24 cellular contexts compared by ENCODE assay signal in genomic region chr22:27998511-27999410, GRCh38.
"Had no signal": no experiment of that assay in that cellular context is flagged by ENCODE, and none has a peak within 500 bp of the region (broad histone marks: within the 10 kb centered on the region; RNA-seq: fewer than 3 reads in every experiment).

No MANE protein-coding gene starts in this region.

- H3K27me3 ChIP-seq: breast epithelium had no signal

- H3K9me3 ChIP-seq: breast epithelium had no signal

- H3K36me3 ChIP-seq: breast epithelium had no signal

- H3K4me1 ChIP-seq: breast epithelium had no signal

- ATAC-seq: activated CD8-positive, alpha-beta memory T cell treated with anti-CD3 and anti-CD28 coated beads, Interleukin-2, amount 10 ng/mL, durations not matched to agents 7 days and 5 days; Panc1 had no signal

- DNase-seq: activated B cell treated with CpG ODN at 0.5 μM for 24 hours; activated CD4-positive, alpha-beta T cell treated with anti-CD3 and anti-CD28 coated beads for 1 hour; activated CD4-positive, alpha-beta T cell treated with anti-CD3 and anti-CD28 coated beads, Interleukin-2, amount 10 ng/mL, durations not matched to agents 24 days and 14 days; activated CD4-positive, alpha-beta T cell treated with anti-CD3 and anti-CD28 coated beads, Interleukin-2, amount 50 U/mL, for 48 hours; activated CD8-positive, alpha-beta memory T cell treated with anti-CD3 and anti-CD28 coated beads, Interleukin-2, amount 10 ng/mL, durations not matched to agents 7 days and 5 days; activated effector memory CD4-positive, alpha-beta T cell treated with Interleukin-2 at 50 U/mL for 16 hours; activated naive CD4-positive, alpha-beta T cell; activated T-cell treated with anti-CD3 and anti-CD28 coated beads, Interleukin-2, amount 50 U/mL, for 24 hours; MM.1S; NCI-H1105; NCI-H1436 treated with DMSO at 0.1 percent for 48 hours; NCI-H187 treated with DMSO at 0.1 percent for 48 hours; NCI-H2081 treated with DMSO at 0.1 percent for 48 hours; NCI-H446; NCI-H524 treated with DMSO at 0.1 percent for 48 hours; NCI-H748 treated with DMSO at 0.1 percent for 48 hours; OCI-M1; RPMI8226; SHP77 treated with DMSO at 0.1 percent for 48 hours; T-helper 2 cell; T1000 had no signal

- H3K27ac ChIP-seq: breast epithelium had no signal

- FAIRE-seq: TTC549 had no signal

- H3K4me3 ChIP-seq: breast epithelium had no signal
